ENCODE assay signal across 1 cellular context in the genomic region with DNA sequence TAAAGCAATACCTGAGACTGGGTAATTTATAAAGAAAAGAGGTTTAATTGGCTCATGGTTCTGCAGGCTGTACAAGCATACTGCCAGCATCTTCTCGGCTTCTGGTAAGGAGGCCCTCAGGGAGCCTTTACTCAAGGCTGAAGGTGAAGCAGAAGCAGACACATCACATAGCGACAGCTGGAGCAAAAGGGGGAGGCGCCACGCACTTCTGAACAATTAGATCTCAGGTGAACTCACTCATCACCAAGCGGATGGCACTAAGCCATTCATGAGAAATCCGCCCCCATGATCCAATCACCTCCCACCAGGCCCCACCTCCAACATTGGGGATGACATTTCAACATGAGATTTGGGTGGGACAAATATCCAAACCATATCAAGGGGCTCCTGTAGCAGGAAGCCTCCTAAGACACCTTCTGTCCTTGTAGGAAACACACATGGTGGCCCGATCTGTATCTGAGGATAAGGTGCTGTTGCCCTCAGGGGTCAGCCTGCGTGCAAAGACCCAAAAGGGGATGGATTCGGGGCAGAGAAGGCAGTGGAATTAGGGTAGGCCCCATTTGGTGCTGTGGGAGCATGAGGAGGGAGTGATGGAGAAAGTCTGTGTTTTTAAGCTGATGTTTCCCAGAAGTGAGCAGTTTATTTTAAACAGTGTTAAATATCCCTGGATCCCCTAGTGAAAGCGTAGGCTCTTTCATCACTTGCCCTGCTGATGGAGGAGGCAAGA.
TF ChIP-seq lines count a peak whose summit lies in the region.

No MANE protein-coding gene starts in this region.

TF ChIP-seq in IMR-90, 13 proteins besides CTCF, POLR2A, EP300 and RAD21 (continued from another document):
- TF ChIP-seq CHD1 (IDR thresholded peaks at IDR 0.05; ENCODE audit: low read depth, low read length) = no peak
- TF ChIP-seq NFE2L2 (IDR thresholded peaks at IDR 0.05; ENCODE audit: low read depth, low read length) = no peak
- no peak for TF ChIP-seq CEBPB (IDR thresholded peaks at IDR 0.05; ENCODE audit: low read depth, low read length)
